Comparison of ENCODE assay signal across 1 cellular context in the genomic region with DNA sequence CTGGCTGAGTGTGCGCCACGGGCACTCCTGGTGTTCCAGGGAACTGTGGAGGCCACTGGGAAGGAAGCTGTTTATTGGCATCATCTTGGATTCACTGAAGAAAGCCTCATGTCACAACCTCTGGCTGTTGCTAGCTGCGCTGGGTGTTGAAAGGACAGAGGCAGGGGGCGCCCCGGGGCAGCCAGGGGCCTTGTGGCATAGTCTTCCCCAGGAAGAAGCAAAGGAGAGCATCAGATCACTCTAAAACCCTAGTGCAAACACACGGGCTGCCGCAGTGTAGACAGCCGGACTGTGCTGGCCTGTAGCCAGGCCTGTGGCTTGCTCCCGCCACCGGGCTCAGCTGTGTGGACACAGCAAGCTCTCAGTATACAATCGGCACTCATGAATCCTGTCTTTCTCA.
TF ChIP-seq lines count a peak whose summit lies in the region.

No MANE protein-coding gene starts in this region.

TF ChIP-seq in GM23338, 12 proteins besides CTCF, POLR2A, EP300 and RAD21:
- TF ChIP-seq POLR2AphosphoS5 (IDR thresholded peaks at IDR 0.05; ENCODE audit: low read depth) = no peak
- no peak for TF ChIP-seq EZH2 (IDR thresholded peaks at IDR 0.05; ENCODE audit: low read depth, unreplicated experiment)
- no peak for TF ChIP-seq STAT1 (IDR thresholded peaks at IDR 0.05; ENCODE audit: unreplicated experiment)
- no peak for TF ChIP-seq EZH2phosphoT487 (IDR thresholded peaks at IDR 0.05; ENCODE audit: unreplicated experiment)
- TF ChIP-seq CREB1 (CRISPR knock-in tag; IDR thresholded peaks at IDR 0.05; ENCODE audit: low read depth) = no peak
- TF ChIP-seq NANOG (IDR thresholded peaks at IDR 0.05; ENCODE audit: borderline replicate concordance) = no peak
- TF ChIP-seq, protein P1, sequence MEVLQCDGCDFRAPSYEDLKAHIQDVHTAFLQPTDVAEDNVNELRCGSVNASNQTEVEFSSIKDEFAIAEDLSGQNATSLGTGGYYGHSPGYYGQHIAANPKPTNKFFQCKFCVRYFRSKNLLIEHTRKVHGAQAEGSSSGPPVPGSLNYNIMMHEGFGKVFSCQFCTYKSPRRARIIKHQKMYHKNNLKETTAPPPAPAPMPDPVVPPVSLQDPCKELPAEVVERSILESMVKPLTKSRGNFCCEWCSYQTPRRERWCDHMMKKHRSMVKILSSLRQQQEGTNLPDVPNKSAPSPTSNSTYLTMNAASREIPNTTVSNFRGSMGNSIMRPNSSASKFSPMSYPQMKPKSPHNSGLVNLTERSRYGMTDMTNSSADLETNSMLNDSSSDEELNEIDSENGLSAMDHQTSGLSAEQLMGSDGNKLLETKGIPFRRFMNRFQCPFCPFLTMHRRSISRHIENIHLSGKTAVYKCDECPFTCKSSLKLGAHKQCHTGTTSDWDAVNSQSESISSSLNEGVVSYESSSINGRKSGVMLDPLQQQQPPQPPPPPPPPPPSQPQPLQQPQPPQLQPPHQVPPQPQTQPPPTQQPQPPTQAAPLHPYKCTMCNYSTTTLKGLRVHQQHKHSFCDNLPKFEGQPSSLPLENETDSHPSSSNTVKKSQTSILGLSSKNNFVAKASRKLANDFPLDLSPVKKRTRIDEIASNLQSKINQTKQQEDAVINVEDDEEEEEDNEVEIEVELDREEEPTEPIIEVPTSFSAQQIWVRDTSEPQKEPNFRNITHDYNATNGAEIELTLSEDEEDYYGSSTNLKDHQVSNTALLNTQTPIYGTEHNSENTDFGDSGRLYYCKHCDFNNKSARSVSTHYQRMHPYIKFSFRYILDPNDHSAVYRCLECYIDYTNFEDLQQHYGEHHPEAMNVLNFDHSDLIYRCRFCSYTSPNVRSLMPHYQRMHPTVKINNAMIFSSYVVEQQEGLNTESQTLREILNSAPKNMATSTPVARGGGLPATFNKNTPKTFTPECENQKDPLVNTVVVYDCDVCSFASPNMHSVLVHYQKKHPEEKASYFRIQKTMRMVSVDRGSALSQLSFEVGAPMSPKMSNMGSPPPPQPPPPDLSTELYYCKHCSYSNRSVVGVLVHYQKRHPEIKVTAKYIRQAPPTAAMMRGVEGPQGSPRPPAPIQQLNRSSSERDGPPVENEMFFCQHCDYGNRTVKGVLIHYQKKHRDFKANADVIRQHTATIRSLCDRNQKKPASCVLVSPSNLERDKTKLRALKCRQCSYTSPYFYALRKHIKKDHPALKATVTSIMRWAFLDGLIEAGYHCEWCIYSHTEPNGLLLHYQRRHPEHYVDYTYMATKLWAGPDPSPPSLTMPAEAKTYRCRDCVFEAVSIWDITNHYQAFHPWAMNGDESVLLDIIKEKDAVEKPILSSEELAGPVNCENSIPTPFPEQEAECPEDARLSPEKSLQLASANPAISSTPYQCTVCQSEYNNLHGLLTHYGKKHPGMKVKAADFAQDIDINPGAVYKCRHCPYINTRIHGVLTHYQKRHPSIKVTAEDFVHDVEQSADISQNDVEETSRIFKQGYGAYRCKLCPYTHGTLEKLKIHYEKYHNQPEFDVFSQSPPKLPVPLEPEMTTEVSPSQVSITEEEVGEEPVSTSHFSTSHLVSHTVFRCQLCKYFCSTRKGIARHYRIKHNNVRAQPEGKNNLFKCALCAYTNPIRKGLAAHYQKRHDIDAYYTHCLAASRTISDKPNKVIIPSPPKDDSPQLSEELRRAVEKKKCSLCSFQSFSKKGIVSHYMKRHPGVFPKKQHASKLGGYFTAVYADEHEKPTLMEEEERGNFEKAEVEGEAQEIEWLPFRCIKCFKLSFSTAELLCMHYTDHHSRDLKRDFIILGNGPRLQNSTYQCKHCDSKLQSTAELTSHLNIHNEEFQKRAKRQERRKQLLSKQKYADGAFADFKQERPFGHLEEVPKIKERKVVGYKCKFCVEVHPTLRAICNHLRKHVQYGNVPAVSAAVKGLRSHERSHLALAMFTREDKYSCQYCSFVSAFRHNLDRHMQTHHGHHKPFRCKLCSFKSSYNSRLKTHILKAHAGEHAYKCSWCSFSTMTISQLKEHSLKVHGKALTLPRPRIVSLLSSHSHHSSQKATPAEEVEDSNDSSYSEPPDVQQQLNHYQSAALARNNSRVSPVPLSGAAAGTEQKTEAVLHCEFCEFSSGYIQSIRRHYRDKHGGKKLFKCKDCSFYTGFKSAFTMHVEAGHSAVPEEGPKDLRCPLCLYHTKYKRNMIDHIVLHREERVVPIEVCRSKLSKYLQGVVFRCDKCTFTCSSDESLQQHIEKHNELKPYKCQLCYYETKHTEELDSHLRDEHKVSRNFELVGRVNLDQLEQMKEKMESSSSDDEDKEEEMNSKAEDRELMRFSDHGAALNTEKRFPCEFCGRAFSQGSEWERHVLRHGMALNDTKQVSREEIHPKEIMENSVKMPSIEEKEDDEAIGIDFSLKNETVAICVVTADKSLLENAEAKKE (CRISPR knock-in tag; IDR thresholded peaks at IDR 0.05) = no peak
- TF ChIP-seq, protein P2, sequence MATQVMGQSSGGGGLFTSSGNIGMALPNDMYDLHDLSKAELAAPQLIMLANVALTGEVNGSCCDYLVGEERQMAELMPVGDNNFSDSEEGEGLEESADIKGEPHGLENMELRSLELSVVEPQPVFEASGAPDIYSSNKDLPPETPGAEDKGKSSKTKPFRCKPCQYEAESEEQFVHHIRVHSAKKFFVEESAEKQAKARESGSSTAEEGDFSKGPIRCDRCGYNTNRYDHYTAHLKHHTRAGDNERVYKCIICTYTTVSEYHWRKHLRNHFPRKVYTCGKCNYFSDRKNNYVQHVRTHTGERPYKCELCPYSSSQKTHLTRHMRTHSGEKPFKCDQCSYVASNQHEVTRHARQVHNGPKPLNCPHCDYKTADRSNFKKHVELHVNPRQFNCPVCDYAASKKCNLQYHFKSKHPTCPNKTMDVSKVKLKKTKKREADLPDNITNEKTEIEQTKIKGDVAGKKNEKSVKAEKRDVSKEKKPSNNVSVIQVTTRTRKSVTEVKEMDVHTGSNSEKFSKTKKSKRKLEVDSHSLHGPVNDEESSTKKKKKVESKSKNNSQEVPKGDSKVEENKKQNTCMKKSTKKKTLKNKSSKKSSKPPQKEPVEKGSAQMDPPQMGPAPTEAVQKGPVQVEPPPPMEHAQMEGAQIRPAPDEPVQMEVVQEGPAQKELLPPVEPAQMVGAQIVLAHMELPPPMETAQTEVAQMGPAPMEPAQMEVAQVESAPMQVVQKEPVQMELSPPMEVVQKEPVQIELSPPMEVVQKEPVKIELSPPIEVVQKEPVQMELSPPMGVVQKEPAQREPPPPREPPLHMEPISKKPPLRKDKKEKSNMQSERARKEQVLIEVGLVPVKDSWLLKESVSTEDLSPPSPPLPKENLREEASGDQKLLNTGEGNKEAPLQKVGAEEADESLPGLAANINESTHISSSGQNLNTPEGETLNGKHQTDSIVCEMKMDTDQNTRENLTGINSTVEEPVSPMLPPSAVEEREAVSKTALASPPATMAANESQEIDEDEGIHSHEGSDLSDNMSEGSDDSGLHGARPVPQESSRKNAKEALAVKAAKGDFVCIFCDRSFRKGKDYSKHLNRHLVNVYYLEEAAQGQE (IDR thresholded peaks at IDR 0.05; ENCODE audit: unreplicated experiment) = no peak
- no peak for TF ChIP-seq ZNF114 (CRISPR knock-in tag; IDR thresholded peaks at IDR 0.05)
- TF ChIP-seq, protein P3, sequence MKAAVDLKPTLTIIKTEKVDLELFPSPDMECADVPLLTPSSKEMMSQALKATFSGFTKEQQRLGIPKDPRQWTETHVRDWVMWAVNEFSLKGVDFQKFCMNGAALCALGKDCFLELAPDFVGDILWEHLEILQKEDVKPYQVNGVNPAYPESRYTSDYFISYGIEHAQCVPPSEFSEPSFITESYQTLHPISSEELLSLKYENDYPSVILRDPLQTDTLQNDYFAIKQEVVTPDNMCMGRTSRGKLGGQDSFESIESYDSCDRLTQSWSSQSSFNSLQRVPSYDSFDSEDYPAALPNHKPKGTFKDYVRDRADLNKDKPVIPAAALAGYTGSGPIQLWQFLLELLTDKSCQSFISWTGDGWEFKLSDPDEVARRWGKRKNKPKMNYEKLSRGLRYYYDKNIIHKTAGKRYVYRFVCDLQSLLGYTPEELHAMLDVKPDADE (IDR thresholded peaks at IDR 0.05) = no peak
- TF ChIP-seq JUNB (IDR thresholded peaks at IDR 0.05; ENCODE audit: unreplicated experiment) = no peak
- no peak for TF ChIP-seq ZNF331 (CRISPR knock-in tag; IDR thresholded peaks at IDR 0.05; ENCODE audit: low read depth)
